In the genomic region with DNA sequence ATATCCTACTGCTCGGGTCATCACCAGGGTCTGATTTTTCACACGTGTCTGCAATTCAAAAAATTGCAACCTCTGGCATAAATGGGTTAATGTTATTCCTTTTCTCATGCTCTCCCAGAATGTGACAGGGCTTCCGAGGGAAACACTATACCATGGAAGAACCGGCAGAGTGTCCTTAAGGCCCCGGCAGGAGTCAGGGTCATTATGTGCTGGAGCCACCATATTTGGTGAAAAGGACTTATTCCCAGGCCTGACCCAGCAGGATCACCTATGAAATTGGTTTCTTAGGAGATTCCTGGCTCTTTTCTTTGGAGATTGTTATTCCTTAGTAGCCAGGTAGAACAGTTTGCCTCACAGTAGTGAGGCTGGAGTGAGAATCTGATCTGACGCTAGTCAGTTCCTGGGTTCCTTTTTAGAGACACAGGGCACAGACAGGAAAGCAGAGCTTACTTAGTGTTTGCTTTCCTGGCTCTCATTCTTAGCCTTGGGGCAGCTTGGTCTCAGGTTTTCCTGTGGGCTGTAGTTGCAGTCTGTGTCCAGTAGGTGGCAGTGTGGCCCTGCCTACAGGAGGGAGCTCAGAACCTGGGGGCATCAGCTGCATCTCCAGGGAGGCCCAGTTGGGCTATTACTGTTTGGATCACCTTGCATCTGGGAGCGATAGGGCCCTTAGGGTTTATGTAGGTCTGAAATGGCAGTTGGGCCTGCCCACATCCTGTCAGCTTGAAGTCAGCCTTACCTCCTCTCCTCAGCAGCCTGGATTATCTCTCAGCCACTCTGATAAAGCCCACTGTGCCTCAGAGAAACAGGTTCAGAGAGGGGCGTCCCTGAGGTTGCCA, we compare ENCODE assay signal across 1 cellular context.
A peak's percentile ranks its signal among the peaks of the same experiment; 100 is the strongest.
TF ChIP-seq lines count a peak whose summit lies in the region.

No MANE protein-coding gene starts in this region.

TF ChIP-seq in HEK293, 187 proteins besides CTCF, POLR2A, EP300 and RAD21 (continued from another document):
- TF ChIP-seq, protein P1, sequence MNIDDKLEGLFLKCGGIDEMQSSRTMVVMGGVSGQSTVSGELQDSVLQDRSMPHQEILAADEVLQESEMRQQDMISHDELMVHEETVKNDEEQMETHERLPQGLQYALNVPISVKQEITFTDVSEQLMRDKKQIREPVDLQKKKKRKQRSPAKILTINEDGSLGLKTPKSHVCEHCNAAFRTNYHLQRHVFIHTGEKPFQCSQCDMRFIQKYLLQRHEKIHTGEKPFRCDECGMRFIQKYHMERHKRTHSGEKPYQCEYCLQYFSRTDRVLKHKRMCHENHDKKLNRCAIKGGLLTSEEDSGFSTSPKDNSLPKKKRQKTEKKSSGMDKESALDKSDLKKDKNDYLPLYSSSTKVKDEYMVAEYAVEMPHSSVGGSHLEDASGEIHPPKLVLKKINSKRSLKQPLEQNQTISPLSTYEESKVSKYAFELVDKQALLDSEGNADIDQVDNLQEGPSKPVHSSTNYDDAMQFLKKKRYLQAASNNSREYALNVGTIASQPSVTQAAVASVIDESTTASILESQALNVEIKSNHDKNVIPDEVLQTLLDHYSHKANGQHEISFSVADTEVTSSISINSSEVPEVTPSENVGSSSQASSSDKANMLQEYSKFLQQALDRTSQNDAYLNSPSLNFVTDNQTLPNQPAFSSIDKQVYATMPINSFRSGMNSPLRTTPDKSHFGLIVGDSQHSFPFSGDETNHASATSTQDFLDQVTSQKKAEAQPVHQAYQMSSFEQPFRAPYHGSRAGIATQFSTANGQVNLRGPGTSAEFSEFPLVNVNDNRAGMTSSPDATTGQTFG (tag by site-specific recombination; IDR thresholded peaks at IDR 0.05; ENCODE audit: borderline replicate concordance), result no peak
- no peak for TF ChIP-seq ZNF777 (tag by site-specific recombination; IDR thresholded peaks at IDR 0.05; ENCODE audit: borderline replicate concordance)
- no peak for TF ChIP-seq SP2 (tag by site-specific recombination; IDR thresholded peaks at IDR 0.05)
- TF ChIP-seq ZNF510 (tag by site-specific recombination; IDR thresholded peaks at IDR 0.05; ENCODE audit: insufficient replicate concordance), result no peak
- TF ChIP-seq, protein P2, sequence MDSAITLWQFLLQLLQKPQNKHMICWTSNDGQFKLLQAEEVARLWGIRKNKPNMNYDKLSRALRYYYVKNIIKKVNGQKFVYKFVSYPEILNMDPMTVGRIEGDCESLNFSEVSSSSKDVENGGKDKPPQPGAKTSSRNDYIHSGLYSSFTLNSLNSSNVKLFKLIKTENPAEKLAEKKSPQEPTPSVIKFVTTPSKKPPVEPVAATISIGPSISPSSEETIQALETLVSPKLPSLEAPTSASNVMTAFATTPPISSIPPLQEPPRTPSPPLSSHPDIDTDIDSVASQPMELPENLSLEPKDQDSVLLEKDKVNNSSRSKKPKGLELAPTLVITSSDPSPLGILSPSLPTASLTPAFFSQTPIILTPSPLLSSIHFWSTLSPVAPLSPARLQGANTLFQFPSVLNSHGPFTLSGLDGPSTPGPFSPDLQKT (IDR thresholded peaks at IDR 0.05; ENCODE audit: borderline replicate concordance, low read depth, low read length), result no peak
- no peak for TF ChIP-seq ZBTB7A (tag by site-specific recombination; IDR thresholded peaks at IDR 0.05; ENCODE audit: low read depth)
- TF ChIP-seq ZNF544 (tag by site-specific recombination; IDR thresholded peaks at IDR 0.05), result no peak
- no peak for TF ChIP-seq HOXA7 (CRISPR knock-in tag; IDR thresholded peaks at IDR 0.05; ENCODE audit: borderline replicate concordance)
- TF ChIP-seq ZNF600 (tag by site-specific recombination; IDR thresholded peaks at IDR 0.05), result peak; percentile 78
- TF ChIP-seq, protein P3, sequence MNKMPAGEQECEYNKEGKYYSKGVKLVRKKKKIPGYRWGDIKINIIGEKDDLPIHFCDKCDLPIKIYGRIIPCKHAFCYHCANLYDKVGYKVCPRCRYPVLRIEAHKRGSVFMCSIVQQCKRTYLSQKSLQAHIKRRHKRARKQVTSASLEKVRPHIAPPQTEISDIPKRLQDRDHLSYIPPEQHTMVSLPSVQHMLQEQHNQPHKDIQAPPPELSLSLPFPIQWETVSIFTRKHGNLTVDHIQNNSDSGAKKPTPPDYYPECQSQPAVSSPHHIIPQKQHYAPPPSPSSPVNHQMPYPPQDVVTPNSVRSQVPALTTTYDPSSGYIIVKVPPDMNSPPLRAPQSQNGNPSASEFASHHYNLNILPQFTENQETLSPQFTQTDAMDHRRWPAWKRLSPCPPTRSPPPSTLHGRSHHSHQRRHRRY (tag by site-specific recombination; IDR thresholded peaks at IDR 0.05), result no peak
- TF ChIP-seq, protein P4, sequence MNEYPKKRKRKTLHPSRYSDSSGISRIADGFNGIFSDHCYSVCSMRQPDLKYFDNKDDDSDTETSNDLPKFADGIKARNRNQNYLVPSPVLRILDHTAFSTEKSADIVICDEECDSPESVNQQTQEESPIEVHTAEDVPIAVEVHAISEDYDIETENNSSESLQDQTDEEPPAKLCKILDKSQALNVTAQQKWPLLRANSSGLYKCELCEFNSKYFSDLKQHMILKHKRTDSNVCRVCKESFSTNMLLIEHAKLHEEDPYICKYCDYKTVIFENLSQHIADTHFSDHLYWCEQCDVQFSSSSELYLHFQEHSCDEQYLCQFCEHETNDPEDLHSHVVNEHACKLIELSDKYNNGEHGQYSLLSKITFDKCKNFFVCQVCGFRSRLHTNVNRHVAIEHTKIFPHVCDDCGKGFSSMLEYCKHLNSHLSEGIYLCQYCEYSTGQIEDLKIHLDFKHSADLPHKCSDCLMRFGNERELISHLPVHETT (tag by site-specific recombination; IDR thresholded peaks at IDR 0.05), result no peak
- no peak for TF ChIP-seq HOXC10 (CRISPR knock-in tag; IDR thresholded peaks at IDR 0.05)
- TF ChIP-seq ZNF10 (tag by site-specific recombination; IDR thresholded peaks at IDR 0.05), result no peak
- TF ChIP-seq, protein P5, sequence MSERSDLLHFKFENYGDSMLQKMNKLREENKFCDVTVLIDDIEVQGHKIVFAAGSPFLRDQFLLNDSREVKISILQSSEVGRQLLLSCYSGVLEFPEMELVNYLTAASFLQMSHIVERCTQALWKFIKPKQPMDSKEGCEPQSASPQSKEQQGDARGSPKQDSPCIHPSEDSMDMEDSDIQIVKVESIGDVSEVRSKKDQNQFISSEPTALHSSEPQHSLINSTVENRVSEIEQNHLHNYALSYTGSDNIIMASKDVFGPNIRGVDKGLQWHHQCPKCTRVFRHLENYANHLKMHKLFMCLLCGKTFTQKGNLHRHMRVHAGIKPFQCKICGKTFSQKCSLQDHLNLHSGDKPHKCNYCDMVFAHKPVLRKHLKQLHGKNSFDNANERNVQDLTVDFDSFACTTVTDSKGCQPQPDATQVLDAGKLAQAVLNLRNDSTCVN (tag by site-specific recombination; optimal IDR thresholded peaks at IDR 0.05), result no peak
- TF ChIP-seq, protein P6, sequence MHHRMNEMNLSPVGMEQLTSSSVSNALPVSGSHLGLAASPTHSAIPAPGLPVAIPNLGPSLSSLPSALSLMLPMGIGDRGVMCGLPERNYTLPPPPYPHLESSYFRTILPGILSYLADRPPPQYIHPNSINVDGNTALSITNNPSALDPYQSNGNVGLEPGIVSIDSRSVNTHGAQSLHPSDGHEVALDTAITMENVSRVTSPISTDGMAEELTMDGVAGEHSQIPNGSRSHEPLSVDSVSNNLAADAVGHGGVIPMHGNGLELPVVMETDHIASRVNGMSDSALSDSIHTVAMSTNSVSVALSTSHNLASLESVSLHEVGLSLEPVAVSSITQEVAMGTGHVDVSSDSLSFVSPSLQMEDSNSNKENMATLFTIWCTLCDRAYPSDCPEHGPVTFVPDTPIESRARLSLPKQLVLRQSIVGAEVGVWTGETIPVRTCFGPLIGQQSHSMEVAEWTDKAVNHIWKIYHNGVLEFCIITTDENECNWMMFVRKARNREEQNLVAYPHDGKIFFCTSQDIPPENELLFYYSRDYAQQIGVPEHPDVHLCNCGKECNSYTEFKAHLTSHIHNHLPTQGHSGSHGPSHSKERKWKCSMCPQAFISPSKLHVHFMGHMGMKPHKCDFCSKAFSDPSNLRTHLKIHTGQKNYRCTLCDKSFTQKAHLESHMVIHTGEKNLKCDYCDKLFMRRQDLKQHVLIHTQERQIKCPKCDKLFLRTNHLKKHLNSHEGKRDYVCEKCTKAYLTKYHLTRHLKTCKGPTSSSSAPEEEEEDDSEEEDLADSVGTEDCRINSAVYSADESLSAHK (tag by site-specific recombination; IDR thresholded peaks at IDR 0.05), result no peak; the same call in 1 of the 2 replicates
- no peak for TF ChIP-seq REPIN1 (tag by site-specific recombination; IDR thresholded peaks at IDR 0.05; ENCODE audit: low read depth)
- TF ChIP-seq ZNF530 (tag by site-specific recombination; IDR thresholded peaks at IDR 0.05; ENCODE audit: low read depth), result no peak
- TF ChIP-seq ZNF2 (tag by site-specific recombination; IDR thresholded peaks at IDR 0.05), result peak; percentile 94
- TF ChIP-seq ZNF677 (tag by site-specific recombination; IDR thresholded peaks at IDR 0.05), result no peak
- no peak for TF ChIP-seq ZNF473 (tag by site-specific recombination; IDR thresholded peaks at IDR 0.05)
- TF ChIP-seq ZEB2 (tag by site-specific recombination; IDR thresholded peaks at IDR 0.05), result no peak
- no peak for TF ChIP-seq ZBTB1 (tag by site-specific recombination; IDR thresholded peaks at IDR 0.05)
- no peak for TF ChIP-seq KLF1 (tag by site-specific recombination; IDR thresholded peaks at IDR 0.05)
- no peak for TF ChIP-seq ZNF416 (tag by site-specific recombination; IDR thresholded peaks at IDR 0.05)
- 0 out of 2 replicates have a peak, but pooled peaks have one; percentile 33 for TF ChIP-seq TRIM28 (IDR thresholded peaks at IDR 0.05; ENCODE audit: borderline replicate concordance, low read length)
- no peak for TF ChIP-seq RBAK (tag by site-specific recombination; IDR thresholded peaks at IDR 0.05)
